20 cellular contexts compared by ENCODE assay signal in the genomic region with DNA sequence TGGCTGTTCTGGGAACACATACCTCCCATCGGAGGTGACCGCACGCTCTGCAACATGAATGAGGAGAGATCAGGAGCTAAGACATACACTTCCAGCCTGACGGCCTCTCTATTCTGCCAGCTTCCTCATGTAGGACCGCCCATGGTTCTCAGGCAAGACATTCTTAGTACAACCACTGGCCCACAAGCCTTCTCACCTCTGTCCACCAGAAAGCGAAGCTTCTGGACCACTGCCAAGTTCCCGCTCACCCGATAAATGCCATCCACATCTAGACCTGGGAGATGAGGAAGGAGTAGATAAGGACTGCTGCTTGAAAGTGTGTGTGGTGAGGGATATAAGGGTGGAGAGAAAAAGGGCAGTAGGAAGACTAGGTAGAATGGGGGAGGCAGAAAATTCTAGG. TPM values are rescaled to one million over a fixed set of nuclear protein-coding genes. Genes with fewer than 3 reads are reported as not detected.
DNase-seq lines count a peak whose midpoint lies in the region; ATAC-seq and TF ChIP-seq lines count a peak whose summit lies in the region.
"Had no signal": no experiment of that assay in that cellular context is flagged by ENCODE, and none has a peak within 500 bp of the region (broad histone marks: within the 10 kb centered on the region; RNA-seq: fewer than 3 reads in every experiment).

No MANE protein-coding gene starts in this region.

- H3K36me3 Mint-ChIP-seq in T-helper 2 cell treated with Interferon-gamma antibody and Interleukin-4, amounts not matched to agents 5 μg/mL and 100 μg/mL, for 36 hours (ENCODE audit: low read depth) = peaks cover 59% of the 10 kb centered on the region
- H3K36me3 Mint-ChIP-seq in GM23338 (ENCODE audit: low read depth) (peaks cover 8% of the 10 kb centered on the region; the same call in 2 of the 3 replicates), nephron (ENCODE audit: low read depth) (peaks cover 3% of the 10 kb centered on the region)
- H3K36me3 Mint-ChIP-seq in activated naive CD8-positive, alpha-beta T cell treated with anti-CD3 and anti-CD28 coated beads, Interleukin-2, amount 10 ng/mL, durations not matched to agents 7 days and 5 days = peaks cover 46% of the 10 kb centered on the region

- peaks cover 28% of the 10 kb centered on the region for H3K4me1 ChIP-seq in GM23338 (ENCODE audit: insufficient read depth)
- H3K4me1 ChIP-seq in tibial nerve = peaks cover 0 to 17% (median 14%) of the 10 kb centered on the region in 4 donors

- H3K36me3 ChIP-seq in GM23338 (ENCODE audit: insufficient read depth) (no peaks in the 10 kb centered on the region), tibial nerve (peaks cover 0 to 14% (median 0%) of the 10 kb centered on the region in 3 donors)
- H3K36me3 ChIP-seq: breast epithelium had no signal

- ATAC-seq in GM23338 = no peak
- no peak for ATAC-seq in activated naive CD8-positive, alpha-beta T cell treated with anti-CD3 and anti-CD28 coated beads, Interleukin-2, amount 10 ng/mL, durations not matched to agents 7 days and 5 days (ENCODE audit: low read depth)
- ATAC-seq in HG03457 (IDR thresholded peaks at IDR 0.05; ENCODE audit: unreplicated experiment) = no peak
- ATAC-seq: left lung had no signal

- POLR2A ChIA-PET in activated naive CD8-positive, alpha-beta T cell treated with anti-CD3 and anti-CD28 coated beads, Interleukin-2, amount 10 ng/mL, durations not matched to agents 7 days and 5 days (lab: Charles Lee) = interaction anchor here (0.8 to 8.0 kb wide), 3 partner anchors 12 to 248 kb away, joined by 3 to 119 read pairs (median 5); a partner anchor contains a TSS

- DNase-seq in T-helper 2 cell treated with Interferon-gamma antibody and Interleukin-4, amounts not matched to agents 5 μg/mL and 100 μg/mL, for 36 hours (ENCODE audit: low spot score) = no peak
- no peak for DNase-seq in T-helper 2 cell
- DNase-seq in GM23338 (ENCODE audit: low spot score) = no peak
- DNase-seq in activated naive CD8-positive, alpha-beta T cell treated with anti-CD3 and anti-CD28 coated beads, Interleukin-2, amount 10 ng/mL, durations not matched to agents 7 days and 5 days = no peak
- DNase-seq in iPS-NIHi7 (ENCODE audit: extremely low spot score) = no peak
- no peak for DNase-seq in tibial nerve (ENCODE audit: low spot score in 2 of 2)
- DNase-seq: activated CD4-positive, CD25-positive, alpha-beta regulatory T cell; effector CD8-positive, alpha-beta T cell; GF-D8; KBM-7; left lung; NCI-H1417 treated with DMSO at 0.1 percent for 48 hours; NCI-H446; OCI-M1; SK-N-SH; testis had no signal

- no peaks in the 10 kb centered on the region for H3K79me2 ChIP-seq in GM23338 (replicated peaks; ENCODE audit: insufficient read depth)

- no peaks in the 10 kb centered on the region for H3K27me3 Mint-ChIP-seq in T-helper 2 cell treated with Interferon-gamma antibody and Interleukin-4, amounts not matched to agents 5 μg/mL and 100 μg/mL, for 36 hours (ENCODE audit: low read depth)
- peaks cover 58% of the 10 kb centered on the region for H3K27me3 Mint-ChIP-seq in GM23338 (ENCODE audit: insufficient read depth, low read depth, poor library complexity)
- H3K27me3 Mint-ChIP-seq in activated naive CD8-positive, alpha-beta T cell treated with anti-CD3 and anti-CD28 coated beads, Interleukin-2, amount 10 ng/mL, durations not matched to agents 7 days and 5 days = no peaks in the 10 kb centered on the region
- H3K27me3 Mint-ChIP-seq in nephron (ENCODE audit: low read depth) = peaks cover 85% of the 10 kb centered on the region

- H3K9me3 Mint-ChIP-seq in T-helper 2 cell treated with Interferon-gamma antibody and Interleukin-4, amounts not matched to agents 5 μg/mL and 100 μg/mL, for 36 hours = no peaks in the 10 kb centered on the region
- no peaks in the 10 kb centered on the region; the same call in 2 of the 3 replicates for H3K9me3 Mint-ChIP-seq in GM23338
- no peaks in the 10 kb centered on the region for H3K9me3 Mint-ChIP-seq in activated naive CD8-positive, alpha-beta T cell treated with anti-CD3 and anti-CD28 coated beads, Interleukin-2, amount 10 ng/mL, durations not matched to agents 7 days and 5 days
- H3K9me3 Mint-ChIP-seq in nephron = no peaks in the 10 kb centered on the region

- peak overlapping the region; percentile 64 for H3K27ac Mint-ChIP-seq in T-helper 2 cell treated with Interferon-gamma antibody and Interleukin-4, amounts not matched to agents 5 μg/mL and 100 μg/mL, for 36 hours
- H3K27ac Mint-ChIP-seq in GM23338 = no peak overlapping the region
- peak overlapping the region; percentile 73 for H3K27ac Mint-ChIP-seq in activated naive CD8-positive, alpha-beta T cell treated with anti-CD3 and anti-CD28 coated beads, Interleukin-2, amount 10 ng/mL, durations not matched to agents 7 days and 5 days
- H3K27ac Mint-ChIP-seq in nephron = no peak overlapping the region

- H3K4me2 ChIP-seq in GM23338 = peak overlapping the region; percentile 98; the same call in 1 of the 2 replicates

- peak overlapping the region; percentile 72 for H3K4me3 Mint-ChIP-seq in T-helper 2 cell treated with Interferon-gamma antibody and Interleukin-4, amounts not matched to agents 5 μg/mL and 100 μg/mL, for 36 hours
- peak overlapping the region; percentile 75; the same call in 2 of the 3 replicates for H3K4me3 Mint-ChIP-seq in GM23338
- H3K4me3 Mint-ChIP-seq in activated naive CD8-positive, alpha-beta T cell treated with anti-CD3 and anti-CD28 coated beads, Interleukin-2, amount 10 ng/mL, durations not matched to agents 7 days and 5 days = peak overlapping the region; percentile 84
- peak overlapping the region; percentile 25 to 60 (median 27) for H3K4me3 Mint-ChIP-seq in nephron

- peaks cover 57% of the 10 kb centered on the region for H3K27me3 ChIP-seq in GM23338 (ENCODE audit: insufficient read depth)
- peaks cover 3 to 66% of the 10 kb centered on the region in 2 donors for H3K27me3 ChIP-seq in tibial nerve
- H3K27me3 ChIP-seq: testis had no signal

- no peak overlapping the region for H3K27ac ChIP-seq in GM23338 (ENCODE audit: low read depth)
- H3K27ac ChIP-seq in tibial nerve = no peak overlapping the region
- H3K27ac ChIP-seq: breast epithelium, left lung, testis had no signal

- H3K4me3 ChIP-seq in GM23338 (peak overlapping the region; percentile 82), tibial nerve (no peak overlapping the region)

- no peak for TF ChIP-seq EP300 in tibial nerve (IDR thresholded peaks at IDR 0.05)

- no peaks in the 10 kb centered on the region for H4K20me1 ChIP-seq in GM23338 (replicated peaks; ENCODE audit: insufficient read depth)

- no peak for TF ChIP-seq POLR2A in tibial nerve (IDR thresholded peaks at IDR 0.05)

- H2AFZ ChIP-seq in GM23338 = no peak overlapping the region

- no peaks in the 10 kb centered on the region for H3K9me2 ChIP-seq in GM23338 (ENCODE audit: insufficient read depth)
- H3K9me2 ChIP-seq: SK-N-SH had no signal

- WGBS in tibial nerve, 2 donors = 73 to 83% methylated on average over 8 of the region's 8 CpGs

- peaks cover 9% of the 10 kb centered on the region for H3F3A ChIP-seq in GM23338 (replicated peaks; ENCODE audit: low read depth)

- H3K9me3 ChIP-seq in tibial nerve = no peaks in the 10 kb centered on the region
- H3K9me3 ChIP-seq: breast epithelium, left lung, SK-N-SH, testis had no signal

- TF ChIP-seq CTCF in GM23338 (conservative IDR thresholded peaks at IDR 0.05; ENCODE audit: low read depth in 2 of 2) (no peak), nephron (IDR thresholded peaks at IDR 0.05; ENCODE audit: unreplicated experiment in 3 of 3) (no peak), tibial nerve (IDR thresholded peaks at IDR 0.05) (no peak)

- H3K4me1 Mint-ChIP-seq in T-helper 2 cell treated with Interferon-gamma antibody and Interleukin-4, amounts not matched to agents 5 μg/mL and 100 μg/mL, for 36 hours (ENCODE audit: low read depth) = peaks cover 50% of the 10 kb centered on the region
- H3K4me1 Mint-ChIP-seq in GM23338 (peaks cover 39% of the 10 kb centered on the region), nephron (peaks cover 25% of the 10 kb centered on the region)
- H3K4me1 Mint-ChIP-seq in activated naive CD8-positive, alpha-beta T cell treated with anti-CD3 and anti-CD28 coated beads, Interleukin-2, amount 10 ng/mL, durations not matched to agents 7 days and 5 days = peaks cover 39% of the 10 kb centered on the region

RNA-seq across cellular contexts. Expression of a gene that starts 5.2 kb away (rescaled TPM):
- 4.6 and 7.1 TPM in 2 replicates for total RNA-seq in GM23338 (2014; rRNA removed; shearing (Covaris generic))
- 4.5 and 4.9 TPM in 2 replicates for polyA plus RNA-seq in GM23338 (2016; fragmentation: Nextera tagmentation; extraction: Ambion mirVana)
- total RNA-seq in activated naive CD8-positive, alpha-beta T cell treated with anti-CD3 and anti-CD28 coated beads, Interleukin-2, amount 10 ng/mL, durations not matched to agents 7 days and 5 days = 100 to 1,000 TPM; 282 to 304 TPM
- 10 to 100 TPM in 2 of 4 donors, 1 to 10 TPM in 2; 5.2 to 40.5 (median 11.6) TPM for total RNA-seq in tibial nerve

RNA-seq across cellular contexts. Expression of a gene that starts 13.4 kb away (rescaled TPM):
- 247 and 266 TPM in 2 replicates for total RNA-seq in GM23338 (2014; rRNA removed; shearing (Covaris generic))
- 351 and 389 TPM in 2 replicates for polyA plus RNA-seq in GM23338 (2016; fragmentation: Nextera tagmentation; extraction: Ambion mirVana)
- 100 to 1,000 TPM; 293 to 306 TPM for total RNA-seq in activated naive CD8-positive, alpha-beta T cell treated with anti-CD3 and anti-CD28 coated beads, Interleukin-2, amount 10 ng/mL, durations not matched to agents 7 days and 5 days
- total RNA-seq in tibial nerve = 100 to 1,000 TPM in 1 of 4 donors, 10 to 100 TPM in 3; 53.5 to 101 (median 74.2) TPM

RNA-seq across cellular contexts. Expression of a gene that starts 14.8 kb away (rescaled TPM):
- 16.1 and 18.1 TPM in 2 replicates for total RNA-seq in GM23338 (2014; rRNA removed; shearing (Covaris generic))
- polyA plus RNA-seq in GM23338 (2016; fragmentation: Nextera tagmentation; extraction: Ambion mirVana) = 4.8 and 5.6 TPM in 2 replicates
- under 1 TPM; 0.54 to 0.86 TPM for total RNA-seq in activated naive CD8-positive, alpha-beta T cell treated with anti-CD3 and anti-CD28 coated beads, Interleukin-2, amount 10 ng/mL, durations not matched to agents 7 days and 5 days
- 10 to 100 TPM; 16.2 to 61.0 (median 38.7) TPM for total RNA-seq in tibial nerve

RNA-seq across cellular contexts. Expression of a gene that starts 19.3 kb away (rescaled TPM):
- total RNA-seq in GM23338 (2014; rRNA removed; shearing (Covaris generic)) = 19.4 and 29.0 TPM in 2 replicates
- polyA plus RNA-seq in GM23338 (2016; fragmentation: Nextera tagmentation; extraction: Ambion mirVana) = 5.6 and 7.4 TPM in 2 replicates
- not detected for total RNA-seq in activated naive CD8-positive, alpha-beta T cell treated with anti-CD3 and anti-CD28 coated beads, Interleukin-2, amount 10 ng/mL, durations not matched to agents 7 days and 5 days
- not detected for total RNA-seq in tibial nerve
- total RNA-seq: breast epithelium had no signal

RNA-seq across cellular contexts. Expression of a gene that starts 39.8 kb away (rescaled TPM):
- not detected in 2 replicates for total RNA-seq in GM23338 (2014; rRNA removed; shearing (Covaris generic))
- polyA plus RNA-seq in GM23338 (2016; fragmentation: Nextera tagmentation; extraction: Ambion mirVana) = 0.53 TPM in 1 of 2 replicates, not detected in the other
- total RNA-seq in activated naive CD8-positive, alpha-beta T cell treated with anti-CD3 and anti-CD28 coated beads, Interleukin-2, amount 10 ng/mL, durations not matched to agents 7 days and 5 days = under 1 TPM in 1 of 2 experiments, not detected in 1; 0.14 TPM
- not detected for total RNA-seq in tibial nerve
- total RNA-seq: breast epithelium, left lung, myocyte had no signal

Comparison
In these comparisons a context has a peak if more than half of its experiments do, and no peak if none do; other contexts are left out.
1. H3K27ac Mint-ChIP-seq: peak in T-helper 2 cell treated with Interferon-gamma antibody and Interleukin-4, amounts not matched to agents 5 μg/mL and 100 μg/mL, for 36 hours (single experiment) and activated naive CD8-positive, alpha-beta T cell treated with anti-CD3 and anti-CD28 coated beads, Interleukin-2, amount 10 ng/mL, durations not matched to agents 7 days and 5 days (single experiment); none in GM23338 (single experiment) and nephron (0 of 3).
2. H3K4me3 Mint-ChIP-seq: peak in every context shown above with its lines; median percentile 84 in activated naive CD8-positive, alpha-beta T cell treated with anti-CD3 and anti-CD28 coated beads, Interleukin-2, amount 10 ng/mL, durations not matched to agents 7 days and 5 days; 75 in GM23338; 72 in T-helper 2 cell treated with Interferon-gamma antibody and Interleukin-4, amounts not matched to agents 5 μg/mL and 100 μg/mL, for 36 hours; 27 in nephron.
3. RNA of a gene that starts 5.2 kb away (total RNA-seq): 282 to 304 TPM in activated naive CD8-positive, alpha-beta T cell treated with anti-CD3 and anti-CD28 coated beads, Interleukin-2, amount 10 ng/mL, durations not matched to agents 7 days and 5 days; 5.2 to 40.5 TPM in tibial nerve and 4.6 to 7.1 TPM in GM23338; every median in the first group is over 4 times any median in the second.